Comparison of ENCODE assay signal across 13 cellular contexts in genomic region chr1:54464031-54464476, GRCh38. TPM values are rescaled to one million over a fixed set of nuclear protein-coding genes. Genes with fewer than 3 reads are reported as not detected.
DNase-seq lines count a peak whose midpoint lies in the region; ATAC-seq and TF ChIP-seq lines count a peak whose summit lies in the region.
"Had no signal": no experiment of that assay in that cellular context is flagged by ENCODE, and none has a peak within 500 bp of the region (broad histone marks: within the 10 kb centered on the region; RNA-seq: fewer than 3 reads in every experiment).

No MANE protein-coding gene starts in this region.

- H3K4me3 ChIP-seq in upper lobe of right lung, result no peak overlapping the region
- H3K4me3 ChIP-seq: psoas muscle had no signal

- intact Hi-C loops in upper lobe of right lung (cut with DNase I), result no loop called here

- no peaks in the 10 kb centered on the region for H3K36me3 Mint-ChIP-seq in activated naive CD4-positive, alpha-beta T cell treated with anti-CD3 and anti-CD28 coated beads, Interleukin-2, amount 50 U/mL, for 24 hours
- no peaks in the 10 kb centered on the region for H3K36me3 Mint-ChIP-seq in activated CD8-positive, alpha-beta T cell treated with anti-CD3 and anti-CD28 coated beads, Interleukin-2, amount 10 ng/mL, durations not matched to agents 7 days and 5 days (ENCODE audit: low read depth)
- peaks cover 0 to 5% (median 4%) of the 10 kb centered on the region in 3 donors for H3K36me3 Mint-ChIP-seq in immature natural killer cell
- H3K36me3 Mint-ChIP-seq: memory B cell had no signal

- no peak for TF ChIP-seq CTCF in upper lobe of right lung (IDR thresholded peaks at IDR 0.05)

- POLR2A ChIA-PET in activated CD8-positive, alpha-beta T cell treated with anti-CD3 and anti-CD28 coated beads, Interleukin-2, amount 10 ng/mL, durations not matched to agents 7 days and 5 days (lab: Charles Lee), result interaction anchor here (0.6 kb wide), 1 partner anchor 92 kb away, joined by 3 read pairs; no protein-coding TSS in a partner anchor

- no peak for DNase-seq in activated naive CD4-positive, alpha-beta T cell treated with anti-CD3 and anti-CD28 coated beads, Interleukin-2, amount 50 U/mL, for 16 hours
- no peak for DNase-seq in activated CD8-positive, alpha-beta T cell treated with anti-CD3 and anti-CD28 coated beads, Interleukin-2, amount 10 ng/mL, durations not matched to agents 7 days and 5 days
- DNase-seq in immature natural killer cell (peak in 1 of 3 donors; percentile 23), upper lobe of right lung (peak; percentile 21), HPDE6-E6E7 (ENCODE audit: extremely low spot score) (no peak), SK-N-DZ (ENCODE audit: low spot score) (no peak), HUDEP-2 (lab: John Stamatoyannopoulos, UW; ENCODE audit: unreplicated experiment in 76 of 76) (no peak)
- DNase-seq: hypothalamus; NCI-H2029 treated with DMSO at 0.1 percent for 48 hours; stimulated activated naive CD4-positive, alpha-beta T cell had no signal

- H3K27ac Mint-ChIP-seq in activated naive CD4-positive, alpha-beta T cell treated with anti-CD3 and anti-CD28 coated beads, Interleukin-2, amount 50 U/mL, for 24 hours, result peak overlapping the region; percentile 49
- H3K27ac Mint-ChIP-seq in activated CD8-positive, alpha-beta T cell treated with anti-CD3 and anti-CD28 coated beads, Interleukin-2, amount 10 ng/mL, durations not matched to agents 7 days and 5 days, result peak overlapping the region; percentile 80
- H3K27ac Mint-ChIP-seq in immature natural killer cell, result peak overlapping the region; percentile 70 to 89 (median 78)
- H3K27ac Mint-ChIP-seq: memory B cell had no signal

- peaks cover 43% of the 10 kb centered on the region for H3K4me1 Mint-ChIP-seq in activated naive CD4-positive, alpha-beta T cell treated with anti-CD3 and anti-CD28 coated beads, Interleukin-2, amount 50 U/mL, for 24 hours
- peaks cover 44% of the 10 kb centered on the region for H3K4me1 Mint-ChIP-seq in activated CD8-positive, alpha-beta T cell treated with anti-CD3 and anti-CD28 coated beads, Interleukin-2, amount 10 ng/mL, durations not matched to agents 7 days and 5 days (ENCODE audit: low read depth)
- peaks cover 55 to 66% of the 10 kb centered on the region in 2 donors for H3K4me1 Mint-ChIP-seq in immature natural killer cell
- H3K4me1 Mint-ChIP-seq: memory B cell had no signal

- H3K4me1 ChIP-seq in upper lobe of right lung, result peaks cover 16% of the 10 kb centered on the region
- H3K4me1 ChIP-seq: psoas muscle had no signal

- CTCF ChIA-PET in activated CD8-positive, alpha-beta T cell treated with anti-CD3 and anti-CD28 coated beads, Interleukin-2, amount 10 ng/mL, durations not matched to agents 7 days and 5 days (lab: Charles Lee), result interaction anchor here (1.1 to 1.5 kb wide), 4 partner anchors 13 to 603 kb away, joined by 3 to 5 read pairs (median 4); no protein-coding TSS in a partner anchor

- H3K27ac ChIP-seq in upper lobe of right lung, result no peak overlapping the region
- H3K27ac ChIP-seq: psoas muscle had no signal

- no peaks in the 10 kb centered on the region for H3K9me3 ChIP-seq in upper lobe of right lung
- H3K9me3 ChIP-seq: psoas muscle had no signal

- H3K27me3 Mint-ChIP-seq in activated naive CD4-positive, alpha-beta T cell treated with anti-CD3 and anti-CD28 coated beads, Interleukin-2, amount 50 U/mL, for 24 hours, result no peaks in the 10 kb centered on the region
- no peaks in the 10 kb centered on the region for H3K27me3 Mint-ChIP-seq in activated CD8-positive, alpha-beta T cell treated with anti-CD3 and anti-CD28 coated beads, Interleukin-2, amount 10 ng/mL, durations not matched to agents 7 days and 5 days (ENCODE audit: low read depth)
- peaks cover 0 to 4% (median 0%) of the 10 kb centered on the region in 3 donors for H3K27me3 Mint-ChIP-seq in immature natural killer cell (ENCODE audit: low read depth in 3 of 3)

- no peak for ATAC-seq in activated CD8-positive, alpha-beta T cell treated with anti-CD3 and anti-CD28 coated beads, Interleukin-2, amount 10 ng/mL, durations not matched to agents 7 days and 5 days
- ATAC-seq in upper lobe of right lung, result no peak
- ATAC-seq: psoas muscle had no signal

- H3K27me3 ChIP-seq in upper lobe of right lung, result no peaks in the 10 kb centered on the region

- no peaks in the 10 kb centered on the region for H3K9me3 Mint-ChIP-seq in activated naive CD4-positive, alpha-beta T cell treated with anti-CD3 and anti-CD28 coated beads, Interleukin-2, amount 50 U/mL, for 24 hours
- no peaks in the 10 kb centered on the region for H3K9me3 Mint-ChIP-seq in activated CD8-positive, alpha-beta T cell treated with anti-CD3 and anti-CD28 coated beads, Interleukin-2, amount 10 ng/mL, durations not matched to agents 7 days and 5 days (ENCODE audit: insufficient read depth)
- H3K9me3 Mint-ChIP-seq in immature natural killer cell, result no peaks in the 10 kb centered on the region
- H3K9me3 Mint-ChIP-seq: memory B cell had no signal

- H3K36me3 ChIP-seq in upper lobe of right lung, result no peaks in the 10 kb centered on the region

- H3K4me3 Mint-ChIP-seq in activated naive CD4-positive, alpha-beta T cell treated with anti-CD3 and anti-CD28 coated beads, Interleukin-2, amount 50 U/mL, for 24 hours, result no peak overlapping the region
- no peak overlapping the region for H3K4me3 Mint-ChIP-seq in activated CD8-positive, alpha-beta T cell treated with anti-CD3 and anti-CD28 coated beads, Interleukin-2, amount 10 ng/mL, durations not matched to agents 7 days and 5 days
- peak overlapping the region; percentile 53 to 70 (median 61) for H3K4me3 Mint-ChIP-seq in immature natural killer cell
- H3K4me3 Mint-ChIP-seq: memory B cell had no signal

RNA-seq across cellular contexts. Expression of gene SSBP3, which starts 57.9 kb away (rescaled TPM):
- total RNA-seq in activated CD8-positive, alpha-beta T cell treated with anti-CD3 and anti-CD28 coated beads, Interleukin-2, amount 10 ng/mL, durations not matched to agents 7 days and 5 days, result 100 to 1,000 TPM; 109 to 111 TPM
- polyA plus RNA-seq in immature natural killer cell, result 10 to 100 TPM; 19.8 to 30.1 (median 21.1) TPM
- 40.4 TPM for total RNA-seq in upper lobe of right lung
- polyA plus RNA-seq in SK-N-DZ (2014; cell fraction: cytosol; rRNA removed), result 54.5 and 58.7 TPM in 2 replicates
- 32.9 and 34.1 TPM in 2 replicates for polyA plus RNA-seq in SK-N-DZ (2014; cell fraction: nucleus; rRNA removed)

Comparison
In these comparisons a context has a peak if more than half of its experiments do, and no peak if none do; other contexts are left out.
1. H3K4me3 Mint-ChIP-seq: peak in immature natural killer cell (5 of 5); none in activated naive CD4-positive, alpha-beta T cell treated with anti-CD3 and anti-CD28 coated beads, Interleukin-2, amount 50 U/mL, for 24 hours (single experiment) and activated CD8-positive, alpha-beta T cell treated with anti-CD3 and anti-CD28 coated beads, Interleukin-2, amount 10 ng/mL, durations not matched to agents 7 days and 5 days (single experiment).
2. Peak in every context shown above with its lines, with median percentiles within 50 percentile points of each other: H3K27ac Mint-ChIP-seq.